Comparison of ENCODE assay signal across 16 cellular contexts in genomic region chr11:34458566-34458965, GRCh38. TPM values are rescaled to one million over a fixed set of nuclear protein-coding genes. Genes with fewer than 3 reads are reported as not detected.
DNase-seq lines count a peak whose midpoint lies in the region; ATAC-seq and TF ChIP-seq lines count a peak whose summit lies in the region.
"Had no signal": no experiment of that assay in that cellular context is flagged by ENCODE, and none has a peak within 500 bp of the region (broad histone marks: within the 10 kb centered on the region; RNA-seq: fewer than 3 reads in every experiment).

No MANE protein-coding gene starts in this region.

- no peaks in the 10 kb centered on the region; the same call in 2 of the 3 replicates for H3K4me1 Mint-ChIP-seq in GM23338

- TF ChIP-seq CTCF in GM23338 (conservative IDR thresholded peaks at IDR 0.05; ENCODE audit: low read depth in 2 of 2) (no peak), osteoblast (IDR thresholded peaks at IDR 0.05; ENCODE audit: extremely low read depth, low read depth, low read length) (no peak)

- H3K79me2 ChIP-seq in GM23338 (replicated peaks; ENCODE audit: insufficient read depth) (no peaks in the 10 kb centered on the region), osteoblast (ENCODE audit: insufficient read depth, low read length) (no peaks in the 10 kb centered on the region)

- H3K27me3 ChIP-seq in GM23338 (ENCODE audit: insufficient read depth) (no peaks in the 10 kb centered on the region), NT2/D1 (ENCODE audit: insufficient read depth, insufficient read length) (no peaks in the 10 kb centered on the region), osteoblast (ENCODE audit: insufficient read depth, low read length) (no peaks in the 10 kb centered on the region)
- H3K27me3 ChIP-seq: SJCRH30 had no signal

- intact Hi-C loops in Right ventricle myocardium inferior (cut with DNase I), result no loop called here

- no peaks in the 10 kb centered on the region; the same call in 1 of the 2 replicates for H4K20me1 ChIP-seq in GM23338 (replicated peaks; ENCODE audit: insufficient read depth)
- peaks cover 4% of the 10 kb centered on the region for H4K20me1 ChIP-seq in osteoblast (ENCODE audit: insufficient read depth, low read length)

- H3K36me3 Mint-ChIP-seq in GM23338 (ENCODE audit: low read depth), result peaks cover 28% of the 10 kb centered on the region

- H2AFZ ChIP-seq in GM23338 (no peak overlapping the region), osteoblast (ENCODE audit: low read length) (no peak overlapping the region)
- H2AFZ ChIP-seq: GM23248, PC-9 had no signal

- H3K27ac ChIP-seq in GM23338 (ENCODE audit: low read depth) (no peak overlapping the region), osteoblast (ENCODE audit: low read depth, low read length) (peak overlapping the region; percentile 17)
- H3K27ac ChIP-seq: GM23248, PC-9, SJCRH30 had no signal

- no peaks in the 10 kb centered on the region for H3K27me3 Mint-ChIP-seq in GM23338 (ENCODE audit: insufficient read depth, low read depth, poor library complexity)

- no peaks in the 10 kb centered on the region for H3K9me3 Mint-ChIP-seq in GM23338

- H3K4me3 ChIP-seq in GM23338 (no peak overlapping the region), NT2/D1 (ENCODE audit: insufficient read length, low read depth) (no peak overlapping the region), osteoblast (ENCODE audit: insufficient read depth, low read length) (no peak overlapping the region)
- H3K4me3 ChIP-seq: GM23248, PC-9, SJCRH30 had no signal

- no peaks in the 10 kb centered on the region for H3F3A ChIP-seq in GM23338 (replicated peaks; ENCODE audit: low read depth)

- DNase-seq in GM23338 (ENCODE audit: low spot score) (no peak), NT2/D1 (ENCODE audit: low read depth, low spot score) (peak; percentile 33), foreskin melanocyte (peak; percentile 13), osteoblast (ENCODE audit: insufficient read length, low spot score, missing footprints) (no peak), NCI-H510A (lab: John Stamatoyannopoulos, UW) (no peak), ecto neural progenitor cell (ENCODE audit: low spot score) (no peak), Right ventricle myocardium inferior (ENCODE audit: missing footprints) (no peak)
- DNase-seq: C1 segment of cervical spinal cord, GM23248, KBM-7, NCI-H1694 treated with DMSO at 0.1 percent for 48 hours, NCI-H2107, NCI-H2227 treated with DMSO at 0.1 percent for 48 hours, NCI-H524, SJCRH30 had no signal

- no peak for ATAC-seq in GM23338
- no peak for ATAC-seq in Right ventricle myocardium inferior

- H3K36me3 ChIP-seq in GM23338 (ENCODE audit: insufficient read depth), result peaks cover 3% of the 10 kb centered on the region; the same call in 1 of the 2 replicates
- no peaks in the 10 kb centered on the region for H3K36me3 ChIP-seq in NT2/D1 (ENCODE audit: insufficient read depth, insufficient read length, low read length)
- peaks cover 69% of the 10 kb centered on the region for H3K36me3 ChIP-seq in osteoblast (ENCODE audit: insufficient read depth, low read length)

- no peaks in the 10 kb centered on the region for H3K9me2 ChIP-seq in GM23338 (ENCODE audit: insufficient read depth)

- H3K4me2 ChIP-seq in GM23338, result no peak overlapping the region
- H3K4me2 ChIP-seq in osteoblast (ENCODE audit: insufficient read depth, low read length), result no peak overlapping the region
- H3K4me2 ChIP-seq: PC-9 had no signal

- no peak overlapping the region for H3K9ac ChIP-seq in NT2/D1 (ENCODE audit: insufficient read length, low read depth)
- H3K9ac ChIP-seq: GM23248 had no signal

- H3K27ac Mint-ChIP-seq in GM23338, result peak overlapping the region; percentile 37; the same call in 1 of the 2 replicates

- H3K9me3 ChIP-seq in NT2/D1 (ENCODE audit: insufficient read depth, low read length) (no peaks in the 10 kb centered on the region), osteoblast (ENCODE audit: low read depth, low read length) (no peaks in the 10 kb centered on the region)
- H3K9me3 ChIP-seq: SJCRH30 had no signal

- no peaks in the 10 kb centered on the region for H3K4me1 ChIP-seq in GM23338 (ENCODE audit: insufficient read depth)
- H3K4me1 ChIP-seq in NT2/D1 (ENCODE audit: insufficient read depth, insufficient read length), result no peaks in the 10 kb centered on the region
- H3K4me1 ChIP-seq in osteoblast (ENCODE audit: insufficient read depth, low read length), result no peaks in the 10 kb centered on the region
- H3K4me1 ChIP-seq: SJCRH30 had no signal

- no peak overlapping the region for H3K4me3 Mint-ChIP-seq in GM23338

TF ChIP-seq in GM23338, 12 proteins besides CTCF, POLR2A, EP300 and RAD21:
- no peak for TF ChIP-seq ZNF114 (CRISPR knock-in tag; IDR thresholded peaks at IDR 0.05)
- TF ChIP-seq STAT1 (IDR thresholded peaks at IDR 0.05; ENCODE audit: unreplicated experiment), result no peak
- no peak for TF ChIP-seq NANOG (IDR thresholded peaks at IDR 0.05; ENCODE audit: borderline replicate concordance)
- TF ChIP-seq EZH2phosphoT487 (IDR thresholded peaks at IDR 0.05; ENCODE audit: unreplicated experiment), result no peak
- TF ChIP-seq EZH2 (IDR thresholded peaks at IDR 0.05; ENCODE audit: low read depth, unreplicated experiment), result no peak
- TF ChIP-seq CREB1 (CRISPR knock-in tag; IDR thresholded peaks at IDR 0.05; ENCODE audit: low read depth), result no peak

RNA-seq across cellular contexts. Expression of gene CAT, which starts 19.8 kb away (rescaled TPM):
- 24.0 and 24.3 TPM in 2 replicates for total RNA-seq in GM23338 (2014; rRNA removed; shearing (Covaris generic))
- 13.1 and 15.9 TPM in 2 replicates for polyA plus RNA-seq in GM23338 (2016; fragmentation: Nextera tagmentation; extraction: Ambion mirVana)
- total RNA-seq in osteoblast (56.6 and 62.6 TPM in 2 replicates), Right ventricle myocardium inferior (152 TPM)

RNA-seq across cellular contexts. Expression of gene ELF5, which starts 55.0 kb away (rescaled TPM):
- total RNA-seq in GM23338 (2014; rRNA removed; shearing (Covaris generic)), result not detected in 2 replicates
- polyA plus RNA-seq in GM23338 (2016; fragmentation: Nextera tagmentation; extraction: Ambion mirVana), result not detected in 2 replicates
- under 0.01 TPM in 1 of 2 replicates, not detected in the other for total RNA-seq in osteoblast
- not detected for total RNA-seq in Right ventricle myocardium inferior
- total RNA-seq: GM23248, SJCRH30 had no signal
- polyA plus RNA-seq: GM23248 had no signal

Comparison
In these comparisons a context has a peak if more than half of its experiments do, and no peak if none do; other contexts are left out.
1. DNase-seq: peak in NT2/D1 (single experiment) and foreskin melanocyte (single experiment); none in GM23338 (single experiment), osteoblast (single experiment), NCI-H510A (single experiment), ecto neural progenitor cell (single experiment) and Right ventricle myocardium inferior (single experiment).